Comparison of ENCODE assay signal across 8 cellular contexts in the genomic region with DNA sequence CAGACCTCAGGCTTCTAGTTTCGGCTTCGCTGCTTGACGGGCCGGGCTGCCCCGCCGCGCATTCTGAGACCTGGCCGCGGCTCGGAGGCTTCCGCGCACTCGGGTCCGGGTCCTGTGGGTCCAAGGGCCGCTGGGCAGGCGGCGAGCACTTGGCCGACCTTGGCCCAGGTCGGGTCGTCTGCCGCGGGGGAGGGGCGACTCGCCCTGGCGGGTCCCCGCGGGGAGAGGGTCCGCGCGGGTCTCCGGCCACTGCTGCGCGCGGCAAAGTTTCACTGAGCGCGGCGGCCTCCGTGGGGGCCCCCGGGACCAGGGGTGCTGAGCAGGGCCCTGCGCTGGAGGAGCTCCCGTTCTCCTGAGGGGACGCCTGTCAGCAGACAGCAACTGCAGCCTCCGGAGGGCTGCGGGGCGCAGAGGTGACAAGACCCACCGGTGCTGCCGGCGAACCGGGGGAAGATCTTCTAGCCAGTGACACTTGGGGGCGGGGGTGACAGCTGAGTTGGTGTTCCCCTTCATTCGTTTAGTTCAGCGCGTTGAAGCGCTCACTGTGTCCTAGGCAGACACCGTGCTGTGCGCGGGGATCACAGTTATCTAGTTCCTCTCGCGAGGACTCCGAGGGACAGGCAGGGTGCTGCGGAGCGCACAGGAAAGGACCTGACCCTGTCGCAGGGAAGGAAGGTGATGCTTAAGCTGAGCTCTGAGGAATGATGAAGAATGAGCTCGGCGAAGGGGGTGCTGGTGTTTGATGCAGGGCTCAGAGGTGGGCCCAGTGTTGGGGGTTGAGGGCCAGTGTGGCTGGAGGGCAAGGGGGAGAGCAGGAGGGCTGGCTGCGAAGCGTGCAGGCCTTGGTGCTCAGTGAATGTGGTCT. TPM values are rescaled to one million over a fixed set of nuclear protein-coding genes. Genes with fewer than 3 reads are reported as not detected.
DNase-seq lines count a peak whose midpoint lies in the region; ATAC-seq and TF ChIP-seq lines count a peak whose summit lies in the region.

No MANE protein-coding gene starts in this region.

- no peaks in the 10 kb centered on the region for H3K9me3 ChIP-seq in gastroesophageal sphincter

- H3K4me1 Mint-ChIP-seq in progenitor cell of endocrine pancreas (ENCODE audit: low read depth), result peaks cover 26% of the 10 kb centered on the region

- no peak for TF ChIP-seq EP300 in gastroesophageal sphincter (IDR thresholded peaks at IDR 0.05)

- ATAC-seq in GM19328 (IDR thresholded peaks at IDR 0.05; ENCODE audit: unreplicated experiment) (peak; percentile 41), HG03439 (IDR thresholded peaks at IDR 0.05; ENCODE audit: unreplicated experiment) (peak; percentile 34), gastroesophageal sphincter (peak; percentile 52)

- TF ChIP-seq CTCF in gastroesophageal sphincter (IDR thresholded peaks at IDR 0.05) (no peak), progenitor cell of endocrine pancreas (IDR thresholded peaks at IDR 0.05; ENCODE audit: unreplicated experiment) (no peak)

- peak overlapping the region; percentile 99 for H3K4me3 Mint-ChIP-seq in progenitor cell of endocrine pancreas (ENCODE audit: low read depth)

- 0 to 4% methylated on average over 3 to 7 of the region's 67 CpGs for WGBS in gastroesophageal sphincter (ENCODE audit: low coverage in 1 of 2), 2 donors

- H3K4me1 ChIP-seq in gastroesophageal sphincter, result peaks cover 0 to 65% (median 26%) of the 10 kb centered on the region in 3 donors

- H3K4me3 ChIP-seq in gastroesophageal sphincter, result peak overlapping the region; percentile 63 to 96

- H3K36me3 ChIP-seq in gastroesophageal sphincter, result peaks cover 0 to 31% of the 10 kb centered on the region in 2 donors

- peak overlapping the region; percentile 99 for H3K27ac Mint-ChIP-seq in progenitor cell of endocrine pancreas

- TF ChIP-seq POLR2A in gastroesophageal sphincter (IDR thresholded peaks at IDR 0.05), result no peak

- H3K27me3 Mint-ChIP-seq in progenitor cell of endocrine pancreas, result no peaks in the 10 kb centered on the region

- H3K27me3 ChIP-seq in gastroesophageal sphincter, result no peaks in the 10 kb centered on the region

- no peaks in the 10 kb centered on the region for H3K9me3 Mint-ChIP-seq in progenitor cell of endocrine pancreas (ENCODE audit: low read depth)

- peak overlapping the region; percentile 47 to 97 (median 96) for H3K27ac ChIP-seq in gastroesophageal sphincter

- DNase-seq in COLO668 (lab: John Stamatoyannopoulos, UW; ENCODE audit: unreplicated experiment) (peak; percentile 90), RPMI8226 (peak; percentile 80), activated gamma-delta T cell (lab: John Stamatoyannopoulos, UW) (peak; percentile 44), progenitor cell of endocrine pancreas (ENCODE audit: low spot score, unreplicated experiment) (no peak), NCI-H1048 (lab: John Stamatoyannopoulos, UW) (no peak)

- no peaks in the 10 kb centered on the region for H3K36me3 Mint-ChIP-seq in progenitor cell of endocrine pancreas (ENCODE audit: insufficient read depth)

RNA-seq across cellular contexts. Expression of a gene that starts 0.7 kb away (rescaled TPM):
- total RNA-seq in gastroesophageal sphincter (100 to 1,000 TPM in 2 of 4 donors, 10 to 100 TPM in 2; 83.2 to 128 (median 101) TPM), progenitor cell of endocrine pancreas (55.0 and 58.8 TPM in 2 replicates)

RNA-seq across cellular contexts. Expression of a gene that starts 20.5 kb away (rescaled TPM):
- total RNA-seq in gastroesophageal sphincter (10 to 100 TPM; 33.5 to 82.8 (median 39.4) TPM), progenitor cell of endocrine pancreas (79.8 and 87.1 TPM in 2 replicates)

RNA-seq across cellular contexts. Expression of a gene that starts 38.8 kb away (rescaled TPM):
- total RNA-seq in gastroesophageal sphincter (1 to 10 TPM in 1 of 4 donors, under 1 TPM in 1, not detected in 2; 0.52 to 1.1 TPM), progenitor cell of endocrine pancreas (4.7 and 5.9 TPM in 2 replicates)

RNA-seq across cellular contexts. Expression of a gene that starts 55.0 kb away (rescaled TPM):
- 10 to 100 TPM in 1 of 4 donors, 1 to 10 TPM in 3; 6.5 to 13.7 (median 7.8) TPM for total RNA-seq in gastroesophageal sphincter
- 20.2 and 21.0 TPM in 2 replicates for total RNA-seq in progenitor cell of endocrine pancreas

Comparison
In these comparisons a context has a peak if more than half of its experiments do, and no peak if none do; other contexts are left out.
1. DNase-seq: peak in COLO668 (single experiment), RPMI8226 (single experiment) and activated gamma-delta T cell (single experiment); none in progenitor cell of endocrine pancreas (single experiment) and NCI-H1048 (single experiment).
2. Peak in every context shown above with its lines, with median percentiles within 50 percentile points of each other: ATAC-seq.